ENCODE assay signal across 1 cellular context in the genomic region with DNA sequence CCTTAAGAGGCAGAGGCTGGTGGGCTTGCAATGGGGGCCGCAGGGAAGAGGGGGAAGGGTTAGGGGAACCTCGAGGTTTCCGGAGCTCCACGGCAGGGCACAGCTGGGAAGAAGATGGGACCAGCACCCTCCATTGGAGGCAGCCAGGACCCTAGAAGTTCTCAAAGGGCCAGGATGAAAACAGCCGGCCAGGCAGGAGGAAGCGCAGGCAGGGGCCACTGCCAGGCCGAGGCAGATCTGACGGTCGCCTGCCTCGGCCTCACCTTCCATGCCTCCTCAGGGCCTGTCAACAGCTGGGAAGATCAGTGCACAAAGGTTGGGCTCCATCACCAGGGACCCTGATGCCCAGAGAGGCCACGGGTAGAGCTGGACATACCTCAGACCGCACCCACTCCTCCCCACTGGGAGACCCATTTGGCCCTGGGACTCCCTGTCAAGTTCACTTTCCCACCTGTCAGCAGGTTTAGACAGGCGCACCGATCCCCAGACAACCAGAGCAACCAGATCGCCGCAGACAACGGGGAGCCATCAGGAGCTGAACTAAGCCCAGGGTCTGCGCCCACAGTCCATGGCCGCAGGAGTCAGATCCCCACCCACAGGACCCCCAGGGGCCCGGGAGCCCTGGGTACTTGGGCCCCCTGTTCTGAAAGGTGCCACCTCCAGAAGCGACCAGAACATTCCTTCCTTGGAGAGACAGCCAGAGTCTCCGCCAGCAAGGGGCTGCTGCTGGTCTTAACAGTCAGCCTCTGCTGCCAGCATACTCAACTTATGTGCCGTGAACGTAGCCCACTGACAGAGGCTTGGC.
TF ChIP-seq lines count a peak whose summit lies in the region.

No MANE protein-coding gene starts in this region.

TF ChIP-seq in GM12878, 131 proteins besides CTCF, POLR2A, EP300 and RAD21:
- TF ChIP-seq CEBPB (IDR thresholded peaks at IDR 0.05; ENCODE audit: borderline replicate concordance in 1 of 2, low read depth in 2 of 2, low read length in 2 of 2): no peak
- TF ChIP-seq NFXL1 (IDR thresholded peaks at IDR 0.05; ENCODE audit: borderline replicate concordance): no peak
- TF ChIP-seq, protein P1, sequence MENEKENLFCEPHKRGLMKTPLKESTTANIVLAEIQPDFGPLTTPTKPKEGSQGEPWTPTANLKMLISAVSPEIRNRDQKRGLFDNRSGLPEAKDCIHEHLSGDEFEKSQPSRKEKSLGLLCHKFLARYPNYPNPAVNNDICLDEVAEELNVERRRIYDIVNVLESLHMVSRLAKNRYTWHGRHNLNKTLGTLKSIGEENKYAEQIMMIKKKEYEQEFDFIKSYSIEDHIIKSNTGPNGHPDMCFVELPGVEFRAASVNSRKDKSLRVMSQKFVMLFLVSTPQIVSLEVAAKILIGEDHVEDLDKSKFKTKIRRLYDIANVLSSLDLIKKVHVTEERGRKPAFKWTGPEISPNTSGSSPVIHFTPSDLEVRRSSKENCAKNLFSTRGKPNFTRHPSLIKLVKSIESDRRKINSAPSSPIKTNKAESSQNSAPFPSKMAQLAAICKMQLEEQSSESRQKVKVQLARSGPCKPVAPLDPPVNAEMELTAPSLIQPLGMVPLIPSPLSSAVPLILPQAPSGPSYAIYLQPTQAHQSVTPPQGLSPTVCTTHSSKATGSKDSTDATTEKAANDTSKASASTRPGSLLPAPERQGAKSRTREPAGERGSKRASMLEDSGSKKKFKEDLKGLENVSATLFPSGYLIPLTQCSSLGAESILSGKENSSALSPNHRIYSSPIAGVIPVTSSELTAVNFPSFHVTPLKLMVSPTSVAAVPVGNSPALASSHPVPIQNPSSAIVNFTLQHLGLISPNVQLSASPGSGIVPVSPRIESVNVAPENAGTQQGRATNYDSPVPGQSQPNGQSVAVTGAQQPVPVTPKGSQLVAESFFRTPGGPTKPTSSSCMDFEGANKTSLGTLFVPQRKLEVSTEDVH (IDR thresholded peaks at IDR 0.05; ENCODE audit: low read depth, partially characterized antibody): no peak
- no peak for TF ChIP-seq SP1 (IDR thresholded peaks at IDR 0.05; ENCODE audit: low read depth, low read length)
- no peak for TF ChIP-seq TCF7 (IDR thresholded peaks at IDR 0.05; ENCODE audit: borderline replicate concordance)
- no peak for TF ChIP-seq NR2F1 (conservative IDR thresholded peaks at IDR 0.05)
- no peak for TF ChIP-seq BCL11A (IDR thresholded peaks at IDR 0.05; ENCODE audit: low read depth, low read length)
- TF ChIP-seq POLR2AphosphoS5 (IDR thresholded peaks at IDR 0.05; ENCODE audit: low read length): no peak
- TF ChIP-seq, protein P2, sequence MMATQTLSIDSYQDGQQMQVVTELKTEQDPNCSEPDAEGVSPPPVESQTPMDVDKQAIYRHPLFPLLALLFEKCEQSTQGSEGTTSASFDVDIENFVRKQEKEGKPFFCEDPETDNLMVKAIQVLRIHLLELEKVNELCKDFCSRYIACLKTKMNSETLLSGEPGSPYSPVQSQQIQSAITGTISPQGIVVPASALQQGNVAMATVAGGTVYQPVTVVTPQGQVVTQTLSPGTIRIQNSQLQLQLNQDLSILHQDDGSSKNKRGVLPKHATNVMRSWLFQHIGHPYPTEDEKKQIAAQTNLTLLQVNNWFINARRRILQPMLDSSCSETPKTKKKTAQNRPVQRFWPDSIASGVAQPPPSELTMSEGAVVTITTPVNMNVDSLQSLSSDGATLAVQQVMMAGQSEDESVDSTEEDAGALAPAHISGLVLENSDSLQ (IDR thresholded peaks at IDR 0.05): no peak
- no peak for TF ChIP-seq POU2F2 (IDR thresholded peaks at IDR 0.05; ENCODE audit: borderline replicate concordance, low read depth, low read length)
- TF ChIP-seq KDM1A (IDR thresholded peaks at IDR 0.05; ENCODE audit: borderline replicate concordance): no peak
- TF ChIP-seq, protein P3, sequence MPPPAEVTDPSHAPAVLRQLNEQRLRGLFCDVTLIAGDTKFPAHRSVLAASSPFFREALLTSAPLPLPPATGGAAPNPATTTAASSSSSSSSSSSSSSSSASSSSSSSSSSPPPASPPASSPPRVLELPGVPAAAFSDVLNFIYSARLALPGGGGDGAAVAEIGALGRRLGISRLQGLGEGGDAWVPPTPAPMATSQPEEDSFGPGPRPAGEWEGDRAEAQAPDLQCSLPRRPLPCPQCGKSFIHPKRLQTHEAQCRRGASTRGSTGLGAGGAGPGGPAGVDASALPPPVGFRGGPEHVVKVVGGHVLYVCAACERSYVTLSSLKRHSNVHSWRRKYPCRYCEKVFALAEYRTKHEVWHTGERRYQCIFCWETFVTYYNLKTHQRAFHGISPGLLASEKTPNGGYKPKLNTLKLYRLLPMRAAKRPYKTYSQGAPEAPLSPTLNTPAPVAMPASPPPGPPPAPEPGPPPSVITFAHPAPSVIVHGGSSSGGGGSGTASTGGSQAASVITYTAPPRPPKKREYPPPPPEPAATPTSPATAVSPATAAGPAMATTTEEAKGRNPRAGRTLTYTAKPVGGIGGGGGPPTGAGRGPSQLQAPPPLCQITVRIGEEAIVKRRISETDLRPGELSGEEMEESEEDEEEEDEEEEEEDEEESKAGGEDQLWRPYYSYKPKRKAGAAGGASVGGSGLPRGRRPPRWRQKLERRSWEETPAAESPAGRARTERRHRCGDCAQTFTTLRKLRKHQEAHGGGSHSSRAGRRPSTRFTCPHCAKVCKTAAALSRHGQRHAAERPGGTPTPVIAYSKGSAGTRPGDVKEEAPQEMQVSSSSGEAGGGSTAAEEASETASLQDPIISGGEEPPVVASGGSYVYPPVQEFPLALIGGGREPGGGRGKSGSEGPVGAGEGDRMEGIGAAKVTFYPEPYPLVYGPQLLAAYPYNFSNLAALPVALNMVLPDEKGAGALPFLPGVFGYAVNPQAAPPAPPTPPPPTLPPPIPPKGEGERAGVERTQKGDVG (CRISPR knock-in tag; IDR thresholded peaks at IDR 0.05): no peak
- TF ChIP-seq CBX5 (IDR thresholded peaks at IDR 0.05; ENCODE audit: low read depth): no peak
- TF ChIP-seq, protein P4, sequence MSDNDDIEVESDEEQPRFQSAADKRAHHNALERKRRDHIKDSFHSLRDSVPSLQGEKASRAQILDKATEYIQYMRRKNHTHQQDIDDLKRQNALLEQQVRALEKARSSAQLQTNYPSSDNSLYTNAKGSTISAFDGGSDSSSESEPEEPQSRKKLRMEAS (IDR thresholded peaks at IDR 0.05; ENCODE audit: low read depth, low read length): no peak
- TF ChIP-seq BRCA1 (IDR thresholded peaks at IDR 0.05; ENCODE audit: low read depth, low read length): no peak
- TF ChIP-seq BACH1 (IDR thresholded peaks at IDR 0.05; ENCODE audit: borderline replicate concordance): no peak
- TF ChIP-seq ASH2L (IDR thresholded peaks at IDR 0.05; ENCODE audit: borderline replicate concordance, low read depth): no peak
- no peak for TF ChIP-seq NFYA (IDR thresholded peaks at IDR 0.05; ENCODE audit: borderline replicate concordance, low read depth, low read length)
- no peak for TF ChIP-seq HCFC1 (IDR thresholded peaks at IDR 0.05; ENCODE audit: low read length)
